8 cellular contexts compared by ENCODE assay signal in genomic region chr5:68433921-68434879, GRCh38.
DNase-seq lines count a peak whose midpoint lies in the region.

No MANE protein-coding gene starts in this region.

- peak; percentile 99 for DNase-seq in ELR (ENCODE audit: low read depth)
- DNase-seq in HCEC 1CT = peak; percentile 86
- DNase-seq in M059J (ENCODE audit: low read depth) = peak; percentile 100
- peak; percentile 79 to 81 for DNase-seq in activated CD8-positive, alpha-beta memory T cell treated with anti-CD3 and anti-CD28 coated beads for 1 hour (ENCODE audit: extremely low read depth in 1 of 2, low read depth in 1 of 2)
- peak; percentile 60 for DNase-seq in effector CD8-positive, alpha-beta T cell (lab: John Stamatoyannopoulos, UW)
- DNase-seq in midbrain (lab: John Stamatoyannopoulos, UW) = peak; percentile 49
- DNase-seq in stimulated activated CD8-positive, alpha-beta memory T cell treated with anti-CD3 and anti-CD28 coated beads, Interleukin-2, amount 100 ng/mL, for 48 hours (ENCODE audit: low read depth in 2 of 2) = peak; percentile 88 to 94
- no peak for DNase-seq in NCI-H1436 treated with DMSO at 0.1 percent for 48 hours (lab: John Stamatoyannopoulos, UW)
